Comparison of ENCODE assay signal across 8 cellular contexts in the genomic region with DNA sequence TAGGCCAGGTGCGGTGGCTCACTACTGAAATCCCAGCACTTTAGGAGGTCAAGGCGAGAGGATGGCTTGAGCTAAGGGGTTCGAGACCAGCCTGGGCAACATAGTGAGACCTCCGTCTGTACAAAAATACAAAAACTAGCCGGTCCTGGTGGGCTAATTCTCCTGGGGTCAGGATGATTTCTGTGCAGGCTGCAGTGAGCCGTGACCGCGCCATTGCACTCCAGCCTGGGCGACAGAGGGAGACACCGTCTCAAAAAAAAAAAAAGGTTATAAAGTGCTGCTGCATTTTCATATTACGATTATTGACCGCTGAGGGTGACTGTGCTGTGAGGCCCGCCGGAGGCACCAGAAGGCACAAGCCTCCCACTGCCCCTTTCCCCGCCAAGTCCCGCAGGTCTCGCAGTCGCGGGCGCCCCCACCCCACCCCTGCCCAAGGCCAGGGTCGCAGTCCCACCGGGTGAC. TPM values are rescaled to one million over a fixed set of nuclear protein-coding genes. Genes with fewer than 3 reads are reported as not detected.
DNase-seq lines count a peak whose midpoint lies in the region; ATAC-seq and TF ChIP-seq lines count a peak whose summit lies in the region.

No MANE protein-coding gene starts in this region.

- H3K27me3 Mint-ChIP-seq in activated B cell treated with CpG ODN at 0.5 μM for 24 hours, result peaks cover 1% of the 10 kb centered on the region

- peak overlapping the region; percentile 81; the same call in 1 of the 2 replicates for H3K4me3 ChIP-seq in iPS-18c (ENCODE audit: insufficient read depth, low read depth, low read length)

- DNase-seq in NCI-H2171 treated with DMSO at 0.1 percent for 48 hours (lab: John Stamatoyannopoulos, UW), result peak; percentile 26
- DNase-seq in NCI-H2171 (lab: John Stamatoyannopoulos, UW), result no peak
- DNase-seq in activated B cell treated with CpG ODN at 0.5 μM for 24 hours, result no peak
- no peak for DNase-seq in substantia nigra (lab: John Stamatoyannopoulos, UW)
- DNase-seq in NCI-H82 treated with DMSO at 0.1 percent for 48 hours (lab: John Stamatoyannopoulos, UW; ENCODE audit: unreplicated experiment), result no peak
- DNase-seq in NCI-H2081 (lab: John Stamatoyannopoulos, UW), result no peak

- no peak for ATAC-seq in activated B cell treated with CpG ODN at 0.5 μM for 24 hours (ENCODE audit: low read depth)
- no peak for ATAC-seq in GM18867 (IDR thresholded peaks at IDR 0.05; ENCODE audit: unreplicated experiment)

- POLR2A ChIA-PET in activated B cell treated with CpG ODN at 0.5 μM for 24 hours (lab: Charles Lee), result interaction anchor here (0.7 to 4.7 kb wide), 8 partner anchors 18 to 277 kb away, joined by 3 to 62 read pairs (median 4); a partner anchor contains a TSS

- intact Hi-C loops in activated B cell treated with CpG ODN at 0.5 μM for 24 hours (cut with micrococcal nuclease), result loop anchor here (1.0 to 2.0 kb wide), 7 partner anchors 9 to 181 kb away; a partner anchor contains a TSS

- H3K27ac Mint-ChIP-seq in activated B cell treated with CpG ODN at 0.5 μM for 24 hours, result peak overlapping the region; percentile 66

- H3K9me3 Mint-ChIP-seq in activated B cell treated with CpG ODN at 0.5 μM for 24 hours, result no peaks in the 10 kb centered on the region

- peaks cover 4% of the 10 kb centered on the region for H3K9me3 ChIP-seq in iPS-18c (ENCODE audit: control insufficient read depth, insufficient read depth, low read length)

- peak overlapping the region; percentile 79 for H3K4me3 Mint-ChIP-seq in activated B cell treated with CpG ODN at 0.5 μM for 24 hours

- CTCF ChIA-PET in activated B cell treated with CpG ODN at 0.5 μM for 24 hours (lab: Charles Lee), result interaction anchor here (0.9 to 3.1 kb wide), 9 partner anchors 13 to 66 kb away, joined by 3 to 27 read pairs (median 4); a partner anchor contains a TSS

- no peaks in the 10 kb centered on the region for H3K36me3 Mint-ChIP-seq in activated B cell treated with CpG ODN at 0.5 μM for 24 hours (ENCODE audit: low read depth)

- H3K27ac ChIP-seq in substantia nigra (ENCODE audit: low read depth, low read length, poor library complexity, severe bottlenecking), result peak overlapping the region; percentile 70

- no peak for TF ChIP-seq CTCF in activated B cell treated with CpG ODN at 0.5 μM for 24 hours (IDR thresholded peaks at IDR 0.05)

- peaks cover 34% of the 10 kb centered on the region for H3K4me1 Mint-ChIP-seq in activated B cell treated with CpG ODN at 0.5 μM for 24 hours

RNA-seq across cellular contexts. Expression of a gene that starts 0.5 kb away (rescaled TPM):
- total RNA-seq in activated B cell treated with CpG ODN at 0.5 μM for 24 hours, result 5.5 and 5.8 TPM in 2 replicates

RNA-seq across cellular contexts. Expression of a gene that starts 50.3 kb away (rescaled TPM):
- 21.1 and 21.6 TPM in 2 replicates for total RNA-seq in activated B cell treated with CpG ODN at 0.5 μM for 24 hours

RNA-seq across cellular contexts. Expression of a gene that starts 58.7 kb away (rescaled TPM):
- 71.7 and 74.5 TPM in 2 replicates for total RNA-seq in activated B cell treated with CpG ODN at 0.5 μM for 24 hours
